8 cellular contexts compared by ENCODE assay signal in genomic region chr17:18225121-18225561, GRCh38. TPM values are rescaled to one million over a fixed set of nuclear protein-coding genes. Genes with fewer than 3 reads are reported as not detected.
A peak's percentile ranks its signal among the peaks of the same experiment; 100 is the strongest.
DNase-seq lines count a peak whose midpoint lies in the region; ATAC-seq and TF ChIP-seq lines count a peak whose summit lies in the region.

No MANE protein-coding gene starts in this region.

- no peaks in the 10 kb centered on the region for H3K9me3 ChIP-seq in BLaER1
- H3K9me3 ChIP-seq in lower lobe of right lung = no peaks in the 10 kb centered on the region

- peak; percentile 81 for ATAC-seq in GM19452 (IDR thresholded peaks at IDR 0.05; ENCODE audit: unreplicated experiment)
- ATAC-seq in lower lobe of right lung = peak; percentile 98 to 99

- CTCF ChIA-PET in activated CD4-positive, alpha-beta memory T cell treated with anti-CD3 and anti-CD28 coated beads, Interleukin-2, amount 10 ng/mL, durations not matched to agents 7 days and 5 days (lab: Charles Lee) = interaction anchor here (2.5 kb wide), 1 partner anchor 10 kb away, joined by 12 read pairs; no protein-coding TSS in a partner anchor

- H3K4me1 ChIP-seq in BLaER1 (peaks cover 48% of the 10 kb centered on the region), lower lobe of right lung (peaks cover 12% of the 10 kb centered on the region)

- TF ChIP-seq CTCF in dorsolateral prefrontal cortex (IDR thresholded peaks at IDR 0.05 in 54 of 56, conservative IDR thresholded peaks at IDR 0.05 in 2 of 56; ENCODE audit: low read depth in 1 of 56, partially characterized antibody in 56 of 56) (peak in 10 of 56 donors; percentile 8 to 29 (median 18)), lower lobe of right lung (IDR thresholded peaks at IDR 0.05) (no peak)

- H3K9ac ChIP-seq in BLaER1 = peak overlapping the region; percentile 89; the same call in 1 of the 2 replicates

- H3K27me3 Mint-ChIP-seq in activated CD4-positive, alpha-beta memory T cell treated with anti-CD3 and anti-CD28 coated beads, Interleukin-2, amount 10 ng/mL, durations not matched to agents 7 days and 5 days = no peaks in the 10 kb centered on the region

- DNase-seq in HK-2 (ENCODE audit: unreplicated experiment) = peak; percentile 95
- DNase-seq in NCI-H82 treated with DMSO at 0.1 percent for 48 hours (lab: John Stamatoyannopoulos, UW; ENCODE audit: unreplicated experiment) = peak; percentile 90
- peak; percentile 97 for DNase-seq in activated CD4-positive, alpha-beta memory T cell treated with anti-CD3 and anti-CD28 coated beads, Interleukin-2, amount 10 ng/mL, durations not matched to agents 7 days and 5 days
- peak; percentile 92 to 98 (median 96) for DNase-seq in dorsolateral prefrontal cortex
- peak; percentile 98 for DNase-seq in lower lobe of right lung
- peak; percentile 92 to 96 for DNase-seq in stimulated activated CD4-positive, alpha-beta T cell treated with anti-CD3 and anti-CD28 coated beads, Interleukin-4, amount 100 ng/mL, for 4 hours

- H3K27ac ChIP-seq in BLaER1 (peak overlapping the region; percentile 68), dorsolateral prefrontal cortex (peak overlapping the region in 40 of 59 donors; percentile 13 to 82 (median 56)), lower lobe of right lung (peak overlapping the region; percentile 53)

- no peaks in the 10 kb centered on the region for H3K36me3 Mint-ChIP-seq in activated CD4-positive, alpha-beta memory T cell treated with anti-CD3 and anti-CD28 coated beads, Interleukin-2, amount 10 ng/mL, durations not matched to agents 7 days and 5 days (ENCODE audit: low read depth)

- H3K27ac Mint-ChIP-seq in activated CD4-positive, alpha-beta memory T cell treated with anti-CD3 and anti-CD28 coated beads, Interleukin-2, amount 10 ng/mL, durations not matched to agents 7 days and 5 days = no peak overlapping the region

- intact Hi-C loops in dorsolateral prefrontal cortex (cut with DNase I) (loop anchor here (1.0 to 5.0 kb wide), 3 partner anchors 39 to 90 kb away; partner anchors contain the start of genes SMCR8 (in 2 of the 2), TOP3A (in 2 of the 2) and ALKBH5 (in 1 of the 2)), lower lobe of right lung (cut with DNase I) (no loop called here)

- H4K20me1 ChIP-seq in BLaER1 = peaks cover 43% of the 10 kb centered on the region

- POLR2A ChIA-PET in activated CD4-positive, alpha-beta memory T cell treated with anti-CD3 and anti-CD28 coated beads, Interleukin-2, amount 10 ng/mL, durations not matched to agents 7 days and 5 days (lab: Charles Lee) = interaction anchor here (1.7 to 1.9 kb wide), 2 partner anchors 12 to 41 kb away, joined by 4 read pairs; partner anchors contain the start of gene ALKBH5

- peak overlapping the region; percentile 84 for H3K4me3 ChIP-seq in BLaER1
- H3K4me3 ChIP-seq in dorsolateral prefrontal cortex = peak overlapping the region in 58 of 59 donors; percentile 38 to 86 (median 56)
- peak overlapping the region; percentile 46 for H3K4me3 ChIP-seq in lower lobe of right lung

- H3K27me3 ChIP-seq in BLaER1 (no peaks in the 10 kb centered on the region), dorsolateral prefrontal cortex (no peaks in the 10 kb centered on the region), lower lobe of right lung (ENCODE audit: low read depth) (no peaks in the 10 kb centered on the region)

- no peaks in the 10 kb centered on the region for H3K9me3 Mint-ChIP-seq in activated CD4-positive, alpha-beta memory T cell treated with anti-CD3 and anti-CD28 coated beads, Interleukin-2, amount 10 ng/mL, durations not matched to agents 7 days and 5 days

- H3K36me3 ChIP-seq in BLaER1 (no peaks in the 10 kb centered on the region), lower lobe of right lung (no peaks in the 10 kb centered on the region)

- H3K4me1 Mint-ChIP-seq in activated CD4-positive, alpha-beta memory T cell treated with anti-CD3 and anti-CD28 coated beads, Interleukin-2, amount 10 ng/mL, durations not matched to agents 7 days and 5 days = peaks cover 29% of the 10 kb centered on the region

- peak overlapping the region; percentile 92 for H3K4me2 ChIP-seq in BLaER1

- peak overlapping the region; percentile 61 for H3K4me3 Mint-ChIP-seq in activated CD4-positive, alpha-beta memory T cell treated with anti-CD3 and anti-CD28 coated beads, Interleukin-2, amount 10 ng/mL, durations not matched to agents 7 days and 5 days

RNA-seq across cellular contexts. Expression of gene LLGL1, which starts 0.3 kb away (rescaled TPM):
- 10 to 100 TPM; 22.8 to 22.9 TPM for total RNA-seq in activated CD4-positive, alpha-beta memory T cell treated with anti-CD3 and anti-CD28 coated beads, Interleukin-2, amount 10 ng/mL, durations not matched to agents 7 days and 5 days
- 100 to 1,000 TPM in 8 of 120 experiments, 10 to 100 TPM in 112; 30.0 to 174 (median 53.4) TPM for total RNA-seq in dorsolateral prefrontal cortex
- total RNA-seq in lower lobe of right lung = 12.0 TPM

RNA-seq across cellular contexts. Expression of gene FLII, which starts 33.4 kb away (rescaled TPM):
- total RNA-seq in activated CD4-positive, alpha-beta memory T cell treated with anti-CD3 and anti-CD28 coated beads, Interleukin-2, amount 10 ng/mL, durations not matched to agents 7 days and 5 days = 100 to 1,000 TPM; 336 TPM
- 100 to 1,000 TPM in 118 of 120 experiments, 10 to 100 TPM in 2; 86.1 to 217 (median 147) TPM for total RNA-seq in dorsolateral prefrontal cortex
- total RNA-seq in lower lobe of right lung = 327 TPM

RNA-seq across cellular contexts. Expression of gene MIEF2, which starts 35.3 kb away (rescaled TPM):
- 10 to 100 TPM in 1 of 2 experiments, 1 to 10 TPM in 1; 9.2 to 10.9 TPM for total RNA-seq in activated CD4-positive, alpha-beta memory T cell treated with anti-CD3 and anti-CD28 coated beads, Interleukin-2, amount 10 ng/mL, durations not matched to agents 7 days and 5 days
- 10 to 100 TPM; 12.6 to 31.3 (median 19.8) TPM for total RNA-seq in dorsolateral prefrontal cortex
- 9.5 TPM for total RNA-seq in lower lobe of right lung

RNA-seq across cellular contexts. Expression of gene ALKBH5, which starts 41.5 kb away (rescaled TPM):
- total RNA-seq in activated CD4-positive, alpha-beta memory T cell treated with anti-CD3 and anti-CD28 coated beads, Interleukin-2, amount 10 ng/mL, durations not matched to agents 7 days and 5 days = 100 to 1,000 TPM; 118 to 125 TPM
- total RNA-seq in dorsolateral prefrontal cortex (100 to 1,000 TPM in 119 of 120 experiments, 10 to 100 TPM in 1; 99.8 to 173 (median 120) TPM), lower lobe of right lung (100 TPM)

Comparison
In these comparisons a context has a peak if more than half of its experiments do, and no peak if none do; other contexts are left out.
1. Peak in every context shown above with its lines: DNase-seq, ATAC-seq, H3K4me3 ChIP-seq and H3K27ac ChIP-seq.